In genomic region chr17:75876190-75876937, GRCh38 we compare ENCODE assay signal across 6 cellular contexts. TPM values are rescaled to one million over a fixed set of nuclear protein-coding genes. Genes with fewer than 3 reads are reported as not detected.
DNase-seq lines count a peak whose midpoint lies in the region; ATAC-seq and TF ChIP-seq lines count a peak whose summit lies in the region.

No MANE protein-coding gene starts in this region.

- no peaks in the 10 kb centered on the region for H3K9me3 ChIP-seq in MM.1S (replicated peaks; ENCODE audit: insufficient read depth, low read length)
- no peaks in the 10 kb centered on the region for H3K9me3 ChIP-seq in thymus (ENCODE audit: control insufficient read depth)

- H3K27me3 Mint-ChIP-seq in activated T-helper 2 cell treated with anti-CD3 and anti-CD28 coated beads, Interferon-gamma antibody, Interleukin-2, Interleukin-4, amounts not matched to agents 10 μg/mL and 5 μg/mL and 100 μg/mL, durations not matched to agents 14 hours and 24 hours and 36 hours (ENCODE audit: low read depth) = peaks cover 8% of the 10 kb centered on the region

- peak; percentile 95 for DNase-seq in MM.1S
- DNase-seq in activated T-helper 2 cell treated with anti-CD3 and anti-CD28 coated beads, Interferon-gamma antibody, Interleukin-2, Interleukin-4, amounts not matched to agents 10 μg/mL and 5 μg/mL and 100 μg/mL, durations not matched to agents 14 hours and 24 hours and 36 hours (ENCODE audit: low spot score) = peak; percentile 61
- peak; percentile 57 for DNase-seq in left kidney (ENCODE audit: low read depth, low spot score)

- intact Hi-C loops in activated T-helper 2 cell treated with anti-CD3 and anti-CD28 coated beads, Interferon-gamma antibody, Interleukin-2, Interleukin-4, amounts not matched to agents 10 μg/mL and 5 μg/mL and 100 μg/mL, durations not matched to agents 14 hours and 24 hours and 36 hours (cut with micrococcal nuclease) = loop anchor here (2.0 kb wide), 1 partner anchor 20 kb away; the partner anchor contains the start of gene TRIM65

- H3K4me1 ChIP-seq in MM.1S (ENCODE audit: low read length) (peaks cover 28% of the 10 kb centered on the region), thymus (ENCODE audit: control insufficient read depth, insufficient read depth, low read length) (peaks cover 28% of the 10 kb centered on the region)

- H3K27me3 ChIP-seq in MM.1S (replicated peaks; ENCODE audit: insufficient read depth, low read length) (no peaks in the 10 kb centered on the region), thymus (ENCODE audit: control insufficient read depth, insufficient read depth) (peaks cover 11% of the 10 kb centered on the region)

- peak overlapping the region; percentile 93 for H3K27ac Mint-ChIP-seq in activated T-helper 2 cell treated with anti-CD3 and anti-CD28 coated beads, Interferon-gamma antibody, Interleukin-2, Interleukin-4, amounts not matched to agents 10 μg/mL and 5 μg/mL and 100 μg/mL, durations not matched to agents 14 hours and 24 hours and 36 hours

- H3K79me2 ChIP-seq in MM.1S (ENCODE audit: low read length) = peaks cover 35% of the 10 kb centered on the region

- peaks cover 45% of the 10 kb centered on the region for H3F3A ChIP-seq in MM.1S (ENCODE audit: insufficient read depth, low read length)

- peak overlapping the region; percentile 96 for H3K27ac ChIP-seq in 22Rv1
- peak overlapping the region; percentile 99 for H3K27ac ChIP-seq in MM.1S (ENCODE audit: low read length)
- peak overlapping the region; percentile 73 for H3K27ac ChIP-seq in thymus (ENCODE audit: low read depth)

- H3K4me2 ChIP-seq in MM.1S (ENCODE audit: low read depth, low read length) = peak overlapping the region; percentile 97

- H3K4me3 Mint-ChIP-seq in activated T-helper 2 cell treated with anti-CD3 and anti-CD28 coated beads, Interferon-gamma antibody, Interleukin-2, Interleukin-4, amounts not matched to agents 10 μg/mL and 5 μg/mL and 100 μg/mL, durations not matched to agents 14 hours and 24 hours and 36 hours (ENCODE audit: low read depth) = peak overlapping the region; percentile 92

- peaks cover 36% of the 10 kb centered on the region for H3K4me1 Mint-ChIP-seq in activated T-helper 2 cell treated with anti-CD3 and anti-CD28 coated beads, Interferon-gamma antibody, Interleukin-2, Interleukin-4, amounts not matched to agents 10 μg/mL and 5 μg/mL and 100 μg/mL, durations not matched to agents 14 hours and 24 hours and 36 hours (ENCODE audit: low read depth)

- H3K9me2 ChIP-seq in MM.1S (replicated peaks; ENCODE audit: insufficient read depth, low read length) = no peaks in the 10 kb centered on the region

- ATAC-seq in HG02763 (IDR thresholded peaks at IDR 0.05; ENCODE audit: unreplicated experiment) = no peak

- no peak overlapping the region for H2AFZ ChIP-seq in MM.1S (ENCODE audit: low read length)

- no peaks in the 10 kb centered on the region for H3K9me3 Mint-ChIP-seq in activated T-helper 2 cell treated with anti-CD3 and anti-CD28 coated beads, Interferon-gamma antibody, Interleukin-2, Interleukin-4, amounts not matched to agents 10 μg/mL and 5 μg/mL and 100 μg/mL, durations not matched to agents 14 hours and 24 hours and 36 hours

- no peaks in the 10 kb centered on the region for H4K20me1 ChIP-seq in MM.1S (ENCODE audit: insufficient read depth, low read length)

- peaks cover 18% of the 10 kb centered on the region for H3K36me3 Mint-ChIP-seq in activated T-helper 2 cell treated with anti-CD3 and anti-CD28 coated beads, Interferon-gamma antibody, Interleukin-2, Interleukin-4, amounts not matched to agents 10 μg/mL and 5 μg/mL and 100 μg/mL, durations not matched to agents 14 hours and 24 hours and 36 hours (ENCODE audit: low read depth)

- TF ChIP-seq CTCF in 22Rv1 (IDR thresholded peaks at IDR 0.05) (peak; percentile 23), MM.1S (IDR thresholded peaks at IDR 0.05; ENCODE audit: low read length) (peak; percentile 50)

- WGBS in thymus = 18% methylated on average over 26 of the region's 26 CpGs

- H3K4me3 ChIP-seq in MM.1S (ENCODE audit: low read length) = peak overlapping the region; percentile 92
- peak overlapping the region; percentile 58 for H3K4me3 ChIP-seq in thymus (ENCODE audit: low read length)

- H3K36me3 ChIP-seq in MM.1S (replicated peaks; ENCODE audit: insufficient read depth, low read length) (peaks cover 4% of the 10 kb centered on the region; the same call in 1 of the 2 replicates), thymus (ENCODE audit: control insufficient read depth, insufficient read depth) (no peaks in the 10 kb centered on the region)

- peak overlapping the region; percentile 100 for H3K9ac ChIP-seq in MM.1S (ENCODE audit: low read length)

RNA-seq across cellular contexts. Expression of gene TRIM47, which starts 2.0 kb away (rescaled TPM):
- 22.5 and 24.5 TPM in 2 replicates for total RNA-seq in activated T-helper 2 cell treated with anti-CD3 and anti-CD28 coated beads, Interferon-gamma antibody, Interleukin-2, Interleukin-4, amounts not matched to agents 10 μg/mL and 5 μg/mL and 100 μg/mL, durations not matched to agents 14 hours and 24 hours and 36 hours
- polyA plus RNA-seq in thymus = 22.8 TPM

RNA-seq across cellular contexts. Expression of gene TRIM65, which starts 20.4 kb away (rescaled TPM):
- 42.8 and 45.6 TPM in 2 replicates for total RNA-seq in activated T-helper 2 cell treated with anti-CD3 and anti-CD28 coated beads, Interferon-gamma antibody, Interleukin-2, Interleukin-4, amounts not matched to agents 10 μg/mL and 5 μg/mL and 100 μg/mL, durations not matched to agents 14 hours and 24 hours and 36 hours
- 20.2 TPM for polyA plus RNA-seq in thymus

RNA-seq across cellular contexts. Expression of gene WBP2, which starts 21.2 kb away (rescaled TPM):
- 79.3 and 80.7 TPM in 2 replicates for total RNA-seq in activated T-helper 2 cell treated with anti-CD3 and anti-CD28 coated beads, Interferon-gamma antibody, Interleukin-2, Interleukin-4, amounts not matched to agents 10 μg/mL and 5 μg/mL and 100 μg/mL, durations not matched to agents 14 hours and 24 hours and 36 hours
- polyA plus RNA-seq in thymus = 96.9 TPM

RNA-seq across cellular contexts. Expression of gene MRPL38, which starts 28.3 kb away (rescaled TPM):
- total RNA-seq in activated T-helper 2 cell treated with anti-CD3 and anti-CD28 coated beads, Interferon-gamma antibody, Interleukin-2, Interleukin-4, amounts not matched to agents 10 μg/mL and 5 μg/mL and 100 μg/mL, durations not matched to agents 14 hours and 24 hours and 36 hours = 127 and 139 TPM in 2 replicates
- polyA plus RNA-seq in thymus = 78.6 TPM

RNA-seq across cellular contexts. Expression of gene UNC13D, which starts 32.2 kb away (rescaled TPM):
- 165 and 175 TPM in 2 replicates for total RNA-seq in activated T-helper 2 cell treated with anti-CD3 and anti-CD28 coated beads, Interferon-gamma antibody, Interleukin-2, Interleukin-4, amounts not matched to agents 10 μg/mL and 5 μg/mL and 100 μg/mL, durations not matched to agents 14 hours and 24 hours and 36 hours
- 59.1 TPM for polyA plus RNA-seq in thymus
